ENCODE assay signal across 29 cellular contexts in the genomic region with DNA sequence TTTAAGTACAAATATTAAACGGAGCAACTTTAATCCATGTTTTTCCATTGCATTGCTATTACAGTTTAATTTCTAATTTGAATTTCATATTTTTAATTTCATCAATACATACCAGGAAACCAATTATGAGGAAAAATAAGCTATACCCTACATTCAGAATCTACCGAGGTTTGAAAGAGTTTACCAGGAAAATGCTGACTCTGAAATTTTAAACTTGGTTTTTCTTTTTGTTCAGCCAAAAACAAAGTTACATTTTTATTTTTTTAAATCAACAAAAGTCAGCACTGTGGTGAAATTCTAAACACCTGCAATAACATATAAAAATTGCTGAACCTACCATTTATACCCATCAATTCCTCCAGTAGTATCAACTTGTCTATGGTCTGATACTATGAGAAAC.
"Had no signal": no experiment of that assay in that cellular context is flagged by ENCODE, and none has a peak within 500 bp of the region (broad histone marks: within the 10 kb centered on the region; RNA-seq: fewer than 3 reads in every experiment).

No MANE protein-coding gene starts in this region.

- H2AFZ ChIP-seq: neural progenitor cell had no signal

- H3K4me3 Mint-ChIP-seq: naive thymus-derived CD4-positive, alpha-beta T cell; natural killer cell; nephron; neural progenitor cell; stimulated activated naive B cell treated with anti-CD40 and anti-IgM and Interleukin-4, amounts not matched to agents 10 μg/mL and 1 μg/mL and 100 μg/mL, for 72 hours; stimulated activated naive CD8-positive, alpha-beta T cell treated with anti-CD3 and anti-CD28 coated beads, Interleukin-15, Interleukin-2, amounts not matched to agents 100 ng/mL and 50 ng/mL, for 24 hours had no signal

- H3K4me3 ChIP-seq: neural progenitor cell, pancreas, psoas muscle, skin epidermis, smooth muscle cell, spleen, stomach, thoracic aorta, thyroid gland, tibial nerve, upper lobe of left lung, vagina had no signal

- DNase-seq: naive thymus-derived CD4-positive, alpha-beta T cell; natural killer cell; occipital lobe; pancreas; posterior cingulate gyrus; psoas muscle; right cardiac atrium; spleen; stimulated activated CD4-positive, alpha-beta T cell treated with anti-CD3 and anti-CD28 coated beads, Interleukin-12 subunit alpha, Interleukin-12 subunit beta, amount 100 ng/mL, for 4 hours; stimulated activated CD4-positive, alpha-beta T cell treated with anti-CD3 and anti-CD28 coated beads, Interleukin-1b, Interleukin-23, amount 100 ng/mL, for 48 hours; stimulated activated CD4-positive, alpha-beta T cell treated with anti-CD3 and anti-CD28 coated beads, Interleukin-4, amount 100 ng/mL, for 1 hour; stimulated activated CD4-positive, alpha-beta T cell treated with anti-CD3 and anti-CD28 coated beads, Interleukin-4, amount 100 ng/mL, for 4 hours; stimulated activated CD8-positive, alpha-beta memory T cell treated with anti-CD3 and anti-CD28 coated beads, Interleukin-4, amount 100 ng/mL, for 48 hours; stimulated activated naive B cell treated with anti-CD40 and anti-IgM and Interleukin-4, amounts not matched to agents 10 μg/mL and 1 μg/mL and 100 μg/mL, for 72 hours; stimulated activated naive CD4-positive, alpha-beta T cell treated with Interleukin-2 at 50 U/mL for 16 hours; stomach; thyroid gland; trophoblast cell; upper lobe of left lung had no signal

- H3K27ac ChIP-seq: neural progenitor cell, pancreas, psoas muscle, skin epidermis, spleen, stomach, thoracic aorta, thyroid gland, tibial nerve, upper lobe of left lung, vagina had no signal

- H3K4me1 ChIP-seq: neural progenitor cell, pancreas, psoas muscle, spleen, stomach, thyroid gland, tibial nerve, upper lobe of left lung, vagina had no signal

- ATAC-seq: naive thymus-derived CD4-positive, alpha-beta T cell; natural killer cell; pancreas; psoas muscle; right cardiac atrium; sciatic nerve; stimulated activated naive B cell treated with anti-CD40 and anti-IgM and Interleukin-4, amounts not matched to agents 10 μg/mL and 1 μg/mL and 100 μg/mL, for 72 hours had no signal

- H3K9me3 Mint-ChIP-seq: naive thymus-derived CD4-positive, alpha-beta T cell; natural killer cell; nephron; neural progenitor cell; stimulated activated naive B cell treated with anti-CD40 and anti-IgM and Interleukin-4, amounts not matched to agents 10 μg/mL and 1 μg/mL and 100 μg/mL, for 72 hours; stimulated activated naive CD8-positive, alpha-beta T cell treated with anti-CD3 and anti-CD28 coated beads, Interleukin-15, Interleukin-2, amounts not matched to agents 100 ng/mL and 50 ng/mL, for 24 hours had no signal

- H3K4me1 Mint-ChIP-seq: naive thymus-derived CD4-positive, alpha-beta T cell; natural killer cell; nephron; neural progenitor cell; stimulated activated naive B cell treated with anti-CD40 and anti-IgM and Interleukin-4, amounts not matched to agents 10 μg/mL and 1 μg/mL and 100 μg/mL, for 72 hours had no signal

- H3K9ac ChIP-seq: neural progenitor cell had no signal

- H3K27ac Mint-ChIP-seq: naive thymus-derived CD4-positive, alpha-beta T cell; natural killer cell; nephron; neural progenitor cell; stimulated activated naive B cell treated with anti-CD40 and anti-IgM and Interleukin-4, amounts not matched to agents 10 μg/mL and 1 μg/mL and 100 μg/mL, for 72 hours; stimulated activated naive CD8-positive, alpha-beta T cell treated with anti-CD3 and anti-CD28 coated beads, Interleukin-15, Interleukin-2, amounts not matched to agents 100 ng/mL and 50 ng/mL, for 24 hours had no signal

- H3K4me2 ChIP-seq: neural progenitor cell, smooth muscle cell had no signal

- H3K27me3 ChIP-seq: neural progenitor cell, pancreas, spleen, stomach, thyroid gland, tibial nerve, upper lobe of left lung, vagina had no signal

- H3K9me3 ChIP-seq: pancreas, psoas muscle, spleen, stomach, thoracic aorta, thyroid gland, tibial nerve, upper lobe of left lung, vagina had no signal

- FAIRE-seq: pancreas, urothelium cell line had no signal
